ENCODE assay signal across 11 cellular contexts in genomic region chr5:56692359-56693219, GRCh38.
DNase-seq lines count a peak whose midpoint lies in the region; ATAC-seq, FAIRE-seq and TF ChIP-seq lines count a peak whose summit lies in the region.
"Had no signal": no experiment of that assay in that cellular context is flagged by ENCODE, and none has a peak within 500 bp of the region (broad histone marks: within the 10 kb centered on the region; RNA-seq: fewer than 3 reads in every experiment).

No MANE protein-coding gene starts in this region.

- peaks cover 92% of the 10 kb centered on the region for H3K4me1 ChIP-seq in CD4-positive, alpha-beta memory T cell (ENCODE audit: insufficient read depth, low read length)
- H3K4me1 ChIP-seq: colonic mucosa had no signal

- H3K27ac ChIP-seq in CD4-positive, alpha-beta memory T cell (ENCODE audit: low read depth, low read length), result peak overlapping the region; percentile 36
- H3K27ac ChIP-seq: colonic mucosa had no signal

- H3K4me3 ChIP-seq in CD4-positive, alpha-beta memory T cell (ENCODE audit: low read length in 2 of 2), result peak overlapping the region in 1 of 2 donors; percentile 53
- H3K4me3 ChIP-seq: colonic mucosa had no signal

- intact Hi-C loops in CD4-positive, alpha-beta memory T cell (cut with micrococcal nuclease), result loop anchor here (2.0 to 5.0 kb wide), 4 partner anchors 105 to 420 kb away; no protein-coding TSS in a partner anchor

- H3K9me3 Mint-ChIP-seq in CD4-positive, alpha-beta memory T cell, result peaks cover 0 to 3% (median 0%) of the 10 kb centered on the region in 8 donors
- peaks cover 0 to 4% of the 10 kb centered on the region in 2 donors for H3K9me3 Mint-ChIP-seq in activated naive CD4-positive, alpha-beta T cell treated with anti-CD3 and anti-CD28 coated beads, Interleukin-2, amount 50 U/mL, for 72 hours
- no peaks in the 10 kb centered on the region for H3K9me3 Mint-ChIP-seq in chondrocyte (ENCODE audit: low read depth)

- H3K4me3 Mint-ChIP-seq in CD4-positive, alpha-beta memory T cell, result peak overlapping the region in 7 of 8 donors; percentile 65 to 87 (median 77)
- H3K4me3 Mint-ChIP-seq in chondrocyte (ENCODE audit: unreplicated experiment), result no peak overlapping the region

- H3K9me3 ChIP-seq in CD4-positive, alpha-beta memory T cell (ENCODE audit: control insufficient read depth in 1 of 2, low read length in 2 of 2), result no peaks in the 10 kb centered on the region
- H3K9me3 ChIP-seq: colonic mucosa had no signal

- TF ChIP-seq CTCF in chondrocyte (IDR thresholded peaks at IDR 0.05), result no peak
- no peak for TF ChIP-seq CTCF in D721Med (IDR thresholded peaks at IDR 0.05; ENCODE audit: insufficient read depth, missing control alignments)

- ATAC-seq in GM18858 (IDR thresholded peaks at IDR 0.05; ENCODE audit: unreplicated experiment), result peak; percentile 64
- peak; percentile 73 for ATAC-seq in HG03342 (IDR thresholded peaks at IDR 0.05; ENCODE audit: unreplicated experiment)
- ATAC-seq in activated naive CD4-positive, alpha-beta T cell treated with anti-CD3 and anti-CD28 coated beads, Interleukin-2, amount 50 U/mL, for 72 hours, result peak; percentile 47 to 67

- peaks cover 69 to 96% (median 85%) of the 10 kb centered on the region in 4 donors for H3K4me1 Mint-ChIP-seq in CD4-positive, alpha-beta memory T cell
- H3K4me1 Mint-ChIP-seq in chondrocyte (ENCODE audit: low read depth), result peaks cover 21% of the 10 kb centered on the region

- no peaks in the 10 kb centered on the region for H3K27me3 ChIP-seq in CD4-positive, alpha-beta memory T cell (ENCODE audit: insufficient read depth, low read length)
- H3K27me3 ChIP-seq: colonic mucosa had no signal

- CTCF ChIA-PET in CD4-positive, alpha-beta memory T cell (lab: Charles Lee; ENCODE audit: partially characterized antibody), result interaction anchor here (1.6 to 2.2 kb wide), 4 partner anchors 12 to 422 kb away, joined by 4 to 5 read pairs (median 4); no protein-coding TSS in a partner anchor

- no peaks in the 10 kb centered on the region for H3K27me3 Mint-ChIP-seq in CD4-positive, alpha-beta memory T cell
- no peaks in the 10 kb centered on the region for H3K27me3 Mint-ChIP-seq in chondrocyte (ENCODE audit: low read depth)

- peak overlapping the region; percentile 71 to 95 (median 94) for H3K27ac Mint-ChIP-seq in CD4-positive, alpha-beta memory T cell
- H3K27ac Mint-ChIP-seq in activated naive CD4-positive, alpha-beta T cell treated with anti-CD3 and anti-CD28 coated beads, Interleukin-2, amount 50 U/mL, for 72 hours, result peak overlapping the region; percentile 63 to 79
- no peak overlapping the region for H3K27ac Mint-ChIP-seq in chondrocyte (ENCODE audit: unreplicated experiment)

- POLR2A ChIA-PET in CD4-positive, alpha-beta memory T cell (lab: Charles Lee; ENCODE audit: partially characterized antibody), result interaction anchor here (0.6 to 10.6 kb wide), 15 partner anchors 8 to 1620 kb away, joined by 3 to 114 read pairs (median 5); partner anchors contain the start of gene MAP3K1

- no peaks in the 10 kb centered on the region for H3K36me3 ChIP-seq in CD4-positive, alpha-beta memory T cell (ENCODE audit: insufficient read depth, low read length)
- H3K36me3 ChIP-seq: colonic mucosa had no signal

- FAIRE-seq in D721Med (lab: Jason Lieb, UNC), result no peak

- peak in 4 of 5 donors; percentile 31 to 47 (median 44) for DNase-seq in CD4-positive, alpha-beta memory T cell
- no peak for DNase-seq in activated naive CD4-positive, alpha-beta T cell treated with anti-CD3 and anti-CD28 coated beads, Interleukin-2, amount 50 U/mL, for 72 hours (ENCODE audit: low spot score in 2 of 2)
- DNase-seq in chondrocyte (ENCODE audit: low spot score), result no peak
- no peak for DNase-seq in D721Med (ENCODE audit: insufficient read length, low spot score)
- no peak for DNase-seq in DMS153 treated with DMSO at 0.1 percent for 48 hours (lab: John Stamatoyannopoulos, UW; ENCODE audit: unreplicated experiment)
- DNase-seq in putamen (ENCODE audit: low spot score), result no peak
- DNase-seq: colonic mucosa, mesendoderm, posterior cingulate gyrus had no signal

- peaks cover 4 to 12% of the 10 kb centered on the region in 2 donors for H3K36me3 Mint-ChIP-seq in CD4-positive, alpha-beta memory T cell
- H3K36me3 Mint-ChIP-seq in activated naive CD4-positive, alpha-beta T cell treated with anti-CD3 and anti-CD28 coated beads, Interleukin-2, amount 50 U/mL, for 72 hours, result peaks cover 10 to 14% of the 10 kb centered on the region in 2 donors
- H3K36me3 Mint-ChIP-seq in chondrocyte (ENCODE audit: low read depth), result no peaks in the 10 kb centered on the region

Comparison
In these comparisons a context has a peak if more than half of its experiments do, and no peak if none do; other contexts are left out.
1. DNase-seq: peak in CD4-positive, alpha-beta memory T cell (4 of 5); none in activated naive CD4-positive, alpha-beta T cell treated with anti-CD3 and anti-CD28 coated beads, Interleukin-2, amount 50 U/mL, for 72 hours (0 of 2), chondrocyte (single experiment), D721Med (single experiment), DMS153 treated with DMSO at 0.1 percent for 48 hours (single experiment) and putamen (single experiment).
2. Peak in every context shown above with its lines, with median percentiles within 50 percentile points of each other: ATAC-seq.